ENCODE assay signal across 24 cellular contexts in genomic region chr2:81987370-81987769, GRCh38.
"Had no signal": no experiment of that assay in that cellular context is flagged by ENCODE, and none has a peak within 500 bp of the region (broad histone marks: within the 10 kb centered on the region; RNA-seq: fewer than 3 reads in every experiment).

No MANE protein-coding gene starts in this region.

- H3K4me3 Mint-ChIP-seq: dendritic cell treated with granulocyte-macrophage colony-stimulating factor and Interleukin-4, amounts not matched to agents 40 ng/mL and 50 ng/mL, for 4 days; effector memory CD8-positive, alpha-beta T cell; endodermal cell; memory B cell; naive thymus-derived CD4-positive, alpha-beta T cell had no signal

- H3K27me3 ChIP-seq: esophagus squamous epithelium, gastrocnemius medialis, heart right ventricle, left lung had no signal

- ATAC-seq: effector memory CD8-positive, alpha-beta T cell; esophagus mucosa; gastrocnemius medialis; heart right ventricle; left cardiac atrium; left lung; left ventricle myocardium superior; lower lobe of right lung; naive thymus-derived CD4-positive, alpha-beta T cell had no signal

- H3K27ac ChIP-seq: epithelial cell of prostate, esophagus squamous epithelium, gastrocnemius medialis, heart right ventricle, left lung, lower lobe of right lung had no signal

- H3K36me3 Mint-ChIP-seq: memory B cell; naive thymus-derived CD4-positive, alpha-beta T cell had no signal

- H3K4me1 ChIP-seq: esophagus squamous epithelium, gastrocnemius medialis, heart right ventricle, left lung, lower lobe of right lung had no signal

- H3K36me3 ChIP-seq: esophagus squamous epithelium, gastrocnemius medialis, heart right ventricle, left lung, lower lobe of right lung had no signal

- H3K4me1 Mint-ChIP-seq: endodermal cell; memory B cell; naive thymus-derived CD4-positive, alpha-beta T cell had no signal

- DNase-seq: cortex of kidney; effector CD8-positive, alpha-beta T cell; effector memory CD8-positive, alpha-beta T cell; endodermal cell; erythroblast; esophagus squamous epithelium; foreskin fibroblast; foreskin melanocyte; gastrocnemius medialis; glutamatergic neuron; head of caudate nucleus; heart right ventricle; hippocampal formation; left cardiac atrium; left lung; left ventricle myocardium superior; lower lobe of right lung; mesendoderm; midbrain; naive thymus-derived CD4-positive, alpha-beta T cell had no signal

- H3K4me3 ChIP-seq: esophagus squamous epithelium, gastrocnemius medialis, heart right ventricle, left lung, lower lobe of right lung had no signal

- H3K9me3 ChIP-seq: gastrocnemius medialis, lower lobe of right lung had no signal

- H3K27me3 Mint-ChIP-seq: dendritic cell treated with granulocyte-macrophage colony-stimulating factor and Interleukin-4, amounts not matched to agents 40 ng/mL and 50 ng/mL, for 4 days; effector memory CD8-positive, alpha-beta T cell; memory B cell; naive thymus-derived CD4-positive, alpha-beta T cell had no signal

- H3K27ac Mint-ChIP-seq: dendritic cell treated with granulocyte-macrophage colony-stimulating factor and Interleukin-4, amounts not matched to agents 40 ng/mL and 50 ng/mL, for 4 days; effector memory CD8-positive, alpha-beta T cell; endodermal cell; memory B cell; naive thymus-derived CD4-positive, alpha-beta T cell had no signal
